In the genomic region with DNA sequence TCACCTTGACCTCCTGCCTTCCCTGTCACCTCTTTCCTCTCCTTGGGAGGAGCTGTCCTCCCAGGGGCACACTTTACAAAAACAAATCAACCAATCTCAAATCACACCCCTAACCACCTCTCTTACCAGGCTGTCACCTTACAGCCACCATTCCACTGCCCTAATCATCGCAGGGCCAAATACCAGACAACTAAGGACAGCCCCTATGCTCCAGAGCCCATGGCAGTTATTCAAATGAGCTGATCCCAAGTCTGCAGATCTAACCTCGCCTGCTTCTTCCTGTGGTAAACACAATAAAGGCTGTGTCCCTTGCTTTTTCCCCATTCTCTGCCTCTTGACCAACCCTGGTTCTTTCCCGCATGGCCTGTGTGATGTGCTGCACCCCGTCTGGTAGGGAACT, we compare ENCODE assay signal across 1 cellular context.
TF ChIP-seq lines count a peak whose summit lies in the region.

No MANE protein-coding gene starts in this region.

TF ChIP-seq in WTC11, 78 proteins besides CTCF, POLR2A, EP300 and RAD21 (continued from another document):
- TF ChIP-seq, protein P1, sequence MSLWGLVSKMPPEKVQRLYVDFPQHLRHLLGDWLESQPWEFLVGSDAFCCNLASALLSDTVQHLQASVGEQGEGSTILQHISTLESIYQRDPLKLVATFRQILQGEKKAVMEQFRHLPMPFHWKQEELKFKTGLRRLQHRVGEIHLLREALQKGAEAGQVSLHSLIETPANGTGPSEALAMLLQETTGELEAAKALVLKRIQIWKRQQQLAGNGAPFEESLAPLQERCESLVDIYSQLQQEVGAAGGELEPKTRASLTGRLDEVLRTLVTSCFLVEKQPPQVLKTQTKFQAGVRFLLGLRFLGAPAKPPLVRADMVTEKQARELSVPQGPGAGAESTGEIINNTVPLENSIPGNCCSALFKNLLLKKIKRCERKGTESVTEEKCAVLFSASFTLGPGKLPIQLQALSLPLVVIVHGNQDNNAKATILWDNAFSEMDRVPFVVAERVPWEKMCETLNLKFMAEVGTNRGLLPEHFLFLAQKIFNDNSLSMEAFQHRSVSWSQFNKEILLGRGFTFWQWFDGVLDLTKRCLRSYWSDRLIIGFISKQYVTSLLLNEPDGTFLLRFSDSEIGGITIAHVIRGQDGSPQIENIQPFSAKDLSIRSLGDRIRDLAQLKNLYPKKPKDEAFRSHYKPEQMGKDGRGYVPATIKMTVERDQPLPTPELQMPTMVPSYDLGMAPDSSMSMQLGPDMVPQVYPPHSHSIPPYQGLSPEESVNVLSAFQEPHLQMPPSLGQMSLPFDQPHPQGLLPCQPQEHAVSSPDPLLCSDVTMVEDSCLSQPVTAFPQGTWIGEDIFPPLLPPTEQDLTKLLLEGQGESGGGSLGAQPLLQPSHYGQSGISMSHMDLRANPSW (CRISPR knock-in tag; conservative IDR thresholded peaks at IDR 0.05; ENCODE audit: low read depth): no peak
- TF ChIP-seq, protein P2, sequence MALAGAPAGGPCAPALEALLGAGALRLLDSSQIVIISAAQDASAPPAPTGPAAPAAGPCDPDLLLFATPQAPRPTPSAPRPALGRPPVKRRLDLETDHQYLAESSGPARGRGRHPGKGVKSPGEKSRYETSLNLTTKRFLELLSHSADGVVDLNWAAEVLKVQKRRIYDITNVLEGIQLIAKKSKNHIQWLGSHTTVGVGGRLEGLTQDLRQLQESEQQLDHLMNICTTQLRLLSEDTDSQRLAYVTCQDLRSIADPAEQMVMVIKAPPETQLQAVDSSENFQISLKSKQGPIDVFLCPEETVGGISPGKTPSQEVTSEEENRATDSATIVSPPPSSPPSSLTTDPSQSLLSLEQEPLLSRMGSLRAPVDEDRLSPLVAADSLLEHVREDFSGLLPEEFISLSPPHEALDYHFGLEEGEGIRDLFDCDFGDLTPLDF (CRISPR knock-in tag; IDR thresholded peaks at IDR 0.05): no peak
- TF ChIP-seq PRRX2 (CRISPR knock-in tag; IDR thresholded peaks at IDR 0.05) (no peak), ZNF416 (CRISPR knock-in tag; IDR thresholded peaks at IDR 0.05) (no peak), FOXP1 (CRISPR knock-in tag; IDR thresholded peaks at IDR 0.05; ENCODE audit: borderline replicate concordance) (no peak)
- TF ChIP-seq, protein P3, sequence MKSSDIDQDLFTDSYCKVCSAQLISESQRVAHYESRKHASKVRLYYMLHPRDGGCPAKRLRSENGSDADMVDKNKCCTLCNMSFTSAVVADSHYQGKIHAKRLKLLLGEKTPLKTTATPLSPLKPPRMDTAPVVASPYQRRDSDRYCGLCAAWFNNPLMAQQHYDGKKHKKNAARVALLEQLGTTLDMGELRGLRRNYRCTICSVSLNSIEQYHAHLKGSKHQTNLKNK (CRISPR knock-in tag; IDR thresholded peaks at IDR 0.05): no peak
- TF ChIP-seq, protein P4, sequence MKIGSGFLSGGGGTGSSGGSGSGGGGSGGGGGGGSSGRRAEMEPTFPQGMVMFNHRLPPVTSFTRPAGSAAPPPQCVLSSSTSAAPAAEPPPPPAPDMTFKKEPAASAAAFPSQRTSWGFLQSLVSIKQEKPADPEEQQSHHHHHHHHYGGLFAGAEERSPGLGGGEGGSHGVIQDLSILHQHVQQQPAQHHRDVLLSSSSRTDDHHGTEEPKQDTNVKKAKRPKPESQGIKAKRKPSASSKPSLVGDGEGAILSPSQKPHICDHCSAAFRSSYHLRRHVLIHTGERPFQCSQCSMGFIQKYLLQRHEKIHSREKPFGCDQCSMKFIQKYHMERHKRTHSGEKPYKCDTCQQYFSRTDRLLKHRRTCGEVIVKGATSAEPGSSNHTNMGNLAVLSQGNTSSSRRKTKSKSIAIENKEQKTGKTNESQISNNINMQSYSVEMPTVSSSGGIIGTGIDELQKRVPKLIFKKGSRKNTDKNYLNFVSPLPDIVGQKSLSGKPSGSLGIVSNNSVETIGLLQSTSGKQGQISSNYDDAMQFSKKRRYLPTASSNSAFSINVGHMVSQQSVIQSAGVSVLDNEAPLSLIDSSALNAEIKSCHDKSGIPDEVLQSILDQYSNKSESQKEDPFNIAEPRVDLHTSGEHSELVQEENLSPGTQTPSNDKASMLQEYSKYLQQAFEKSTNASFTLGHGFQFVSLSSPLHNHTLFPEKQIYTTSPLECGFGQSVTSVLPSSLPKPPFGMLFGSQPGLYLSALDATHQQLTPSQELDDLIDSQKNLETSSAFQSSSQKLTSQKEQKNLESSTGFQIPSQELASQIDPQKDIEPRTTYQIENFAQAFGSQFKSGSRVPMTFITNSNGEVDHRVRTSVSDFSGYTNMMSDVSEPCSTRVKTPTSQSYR (CRISPR knock-in tag; IDR thresholded peaks at IDR 0.05): no peak
